Comparison of ENCODE assay signal across 9 cellular contexts in genomic region chrX:55598333-55598732, GRCh38. TPM values are rescaled to one million over a fixed set of nuclear protein-coding genes. Genes with fewer than 3 reads are reported as not detected.
"Had no signal": no experiment of that assay in that cellular context is flagged by ENCODE, and none has a peak within 500 bp of the region (broad histone marks: within the 10 kb centered on the region; RNA-seq: fewer than 3 reads in every experiment).

No MANE protein-coding gene starts in this region.

- DNase-seq: GDM1, GF-D8 had no signal

- H3K4me3 ChIP-seq: GM12878 had no signal

- ATAC-seq: GM12878 had no signal

- FAIRE-seq: G401.6, GM12878, GM12891, GM12892, GM18507, GM19239 had no signal

RNA-seq across cellular contexts. Expression of gene FOXR2, which starts 24.9 kb away (rescaled TPM):
- total RNA-seq: G401, GM12878 had no signal
- polyA plus RNA-seq: GM12878 had no signal
